ENCODE assay signal across 9 cellular contexts in genomic region chr2:202064206-202064880, GRCh38. TPM values are rescaled to one million over a fixed set of nuclear protein-coding genes. Genes with fewer than 3 reads are reported as not detected.
DNase-seq lines count a peak whose midpoint lies in the region; ATAC-seq and TF ChIP-seq lines count a peak whose summit lies in the region.
"Had no signal": no experiment of that assay in that cellular context is flagged by ENCODE, and none has a peak within 500 bp of the region (broad histone marks: within the 10 kb centered on the region; RNA-seq: fewer than 3 reads in every experiment).

No MANE protein-coding gene starts in this region.

- no peaks in the 10 kb centered on the region for H3K27me3 ChIP-seq in osteoblast (ENCODE audit: insufficient read depth, low read length)

- H3K4me2 ChIP-seq in osteoblast (ENCODE audit: insufficient read depth, low read length): peak overlapping the region; percentile 91

- H2AFZ ChIP-seq in osteoblast (ENCODE audit: low read length): peak overlapping the region; percentile 86

- POLR2A ChIA-PET in GM10248 (lab: Yijun Ruan, JAX): no interaction called here

- ATAC-seq in HG02870 (IDR thresholded peaks at IDR 0.05; ENCODE audit: unreplicated experiment): no peak

- TF ChIP-seq CTCF in osteoblast (IDR thresholded peaks at IDR 0.05; ENCODE audit: extremely low read depth, low read depth, low read length) (no peak), GM10248 (IDR thresholded peaks at IDR 0.05; ENCODE audit: control extremely low read depth, extremely low read depth, low read depth, missing control alignments) (no peak)

- peak; percentile 69 for DNase-seq in ELF-1 (ENCODE audit: low read depth, low spot score)
- DNase-seq in NCI-H446 (lab: John Stamatoyannopoulos, UW): peak; percentile 89 to 96
- peak; percentile 94 for DNase-seq in fibroblast of peridontal ligament (ENCODE audit: extremely low read depth)
- peak; percentile 62 for DNase-seq in osteoblast (ENCODE audit: insufficient read length, low spot score, missing footprints)
- DNase-seq in KG1 (lab: John Stamatoyannopoulos, UW): no peak
- DNase-seq in GM10248 (ENCODE audit: extremely low spot score): no peak
- DNase-seq in ureter (ENCODE audit: low spot score): no peak
- DNase-seq: activated CD4-positive, alpha-beta T cell treated with anti-CD3 and anti-CD28 coated beads, Interleukin-2, amount 50 U/mL, for 1 hour had no signal

- H3K4me1 ChIP-seq in osteoblast (ENCODE audit: insufficient read depth, low read length): peaks cover 21% of the 10 kb centered on the region

- no peaks in the 10 kb centered on the region for H3K79me2 ChIP-seq in osteoblast (ENCODE audit: insufficient read depth, low read length)

- H3K36me3 ChIP-seq in osteoblast (ENCODE audit: insufficient read depth, low read length): no peaks in the 10 kb centered on the region

- no peaks in the 10 kb centered on the region for H3K9me3 ChIP-seq in osteoblast (ENCODE audit: low read depth, low read length)

- H3K27ac ChIP-seq in osteoblast (ENCODE audit: low read depth, low read length): peak overlapping the region; percentile 94

- peak overlapping the region; percentile 46 for H3K4me3 ChIP-seq in osteoblast (ENCODE audit: insufficient read depth, low read length)

- H4K20me1 ChIP-seq in osteoblast (ENCODE audit: insufficient read depth, low read length): no peaks in the 10 kb centered on the region

- CTCF ChIA-PET in GM10248 (lab: Yijun Ruan, JAX): interaction anchor here (1.2 to 1.9 kb wide), 5 partner anchors 8 to 115 kb away, joined by 3 to 5 read pairs (median 3); no protein-coding TSS in a partner anchor

RNA-seq across cellular contexts. Expression of gene KIAA2012, which starts 8.7 kb away (rescaled TPM):
- under 0.01 TPM in 1 of 2 replicates, not detected in the other for total RNA-seq in osteoblast
- total RNA-seq in ureter: not detected

RNA-seq across cellular contexts. Expression of gene FZD7, which starts 30.7 kb away (rescaled TPM):
- 64.8 and 73.8 TPM in 2 replicates for total RNA-seq in osteoblast
- total RNA-seq in ureter: 24.2 TPM

Comparison
In these comparisons a context has a peak if more than half of its experiments do, and no peak if none do; other contexts are left out.
1. DNase-seq: peak in ELF-1 (single experiment), NCI-H446 (2 of 2), fibroblast of peridontal ligament (single experiment) and osteoblast (single experiment); none in KG1 (single experiment), GM10248 (single experiment) and ureter (single experiment).